8 cellular contexts compared by ENCODE assay signal in the genomic region with DNA sequence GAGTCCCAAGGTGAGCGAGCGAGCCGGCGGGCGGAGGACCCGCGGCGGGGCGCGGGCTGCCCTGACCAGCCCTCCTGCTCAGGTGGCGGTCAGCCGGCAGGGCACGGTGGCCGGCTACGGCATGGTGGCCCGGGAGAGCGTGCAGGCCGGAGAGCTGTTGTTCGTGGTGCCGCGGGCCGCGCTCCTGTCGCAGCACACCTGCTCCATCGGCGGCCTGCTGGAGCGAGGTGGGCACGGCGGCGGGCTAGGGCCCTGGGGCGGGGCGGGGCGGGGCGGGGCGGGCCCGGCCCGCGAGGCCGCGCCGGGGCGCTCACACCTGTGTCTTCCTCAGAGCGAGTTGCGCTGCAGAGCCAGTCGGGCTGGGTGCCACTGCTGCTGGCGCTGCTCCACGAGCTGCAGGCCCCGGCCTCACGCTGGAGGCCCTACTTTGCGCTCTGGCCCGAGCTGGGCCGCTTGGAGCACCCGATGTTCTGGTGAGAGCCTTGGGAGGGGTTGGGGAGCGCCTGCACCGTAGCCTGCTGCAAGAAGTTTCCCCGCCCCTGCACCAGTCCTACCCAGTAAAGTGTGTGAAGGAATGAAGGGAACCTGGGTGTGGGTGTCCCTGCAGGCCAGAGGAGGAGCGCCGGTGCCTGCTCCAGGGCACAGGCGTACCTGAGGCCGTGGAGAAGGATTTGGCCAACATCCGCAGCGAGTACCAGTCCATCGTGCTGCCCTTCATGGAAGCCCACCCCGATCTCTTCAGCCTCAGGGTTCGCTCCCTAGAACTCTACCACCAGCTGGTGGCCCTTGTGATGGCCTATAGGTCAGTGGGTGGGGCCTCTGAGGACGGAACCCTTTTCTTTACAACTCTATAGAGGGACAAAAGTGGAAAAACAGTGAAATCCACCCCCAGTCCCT. TPM values are rescaled to one million over a fixed set of nuclear protein-coding genes. Genes with fewer than 3 reads are reported as not detected.
A peak's percentile ranks its signal among the peaks of the same experiment; 100 is the strongest.
DNase-seq lines count a peak whose midpoint lies in the region; ATAC-seq and TF ChIP-seq lines count a peak whose summit lies in the region.

No MANE protein-coding gene starts in this region.

- CTCF ChIA-PET in activated CD4-positive, alpha-beta memory T cell treated with anti-CD3 and anti-CD28 coated beads, Interleukin-2, amount 10 ng/mL, durations not matched to agents 7 days and 5 days (lab: Charles Lee) = no interaction called here

- peak overlapping the region; percentile 9 for H3K27ac Mint-ChIP-seq in activated CD4-positive, alpha-beta memory T cell treated with anti-CD3 and anti-CD28 coated beads, Interleukin-2, amount 10 ng/mL, durations not matched to agents 7 days and 5 days
- H3K27ac Mint-ChIP-seq in nephron = peak overlapping the region in 2 of 3 experiments; percentile 41 to 95

- ATAC-seq in GM21717 (IDR thresholded peaks at IDR 0.05; ENCODE audit: unreplicated experiment) = peak; percentile 37

- DNase-seq in GM10266 (ENCODE audit: extremely low spot score) (peak; percentile 70), KBM-7 (peak; percentile 41), foreskin melanocyte (no peak), GDM1 (lab: John Stamatoyannopoulos, UW) (no peak)
- peak; percentile 48 for DNase-seq in activated CD4-positive, alpha-beta memory T cell treated with anti-CD3 and anti-CD28 coated beads, Interleukin-2, amount 10 ng/mL, durations not matched to agents 7 days and 5 days

- no peaks in the 10 kb centered on the region for H3K27me3 Mint-ChIP-seq in activated CD4-positive, alpha-beta memory T cell treated with anti-CD3 and anti-CD28 coated beads, Interleukin-2, amount 10 ng/mL, durations not matched to agents 7 days and 5 days
- no peaks in the 10 kb centered on the region for H3K27me3 Mint-ChIP-seq in nephron (ENCODE audit: low read depth)

- no peaks in the 10 kb centered on the region for H3K9me3 Mint-ChIP-seq in activated CD4-positive, alpha-beta memory T cell treated with anti-CD3 and anti-CD28 coated beads, Interleukin-2, amount 10 ng/mL, durations not matched to agents 7 days and 5 days
- H3K9me3 Mint-ChIP-seq in nephron = no peaks in the 10 kb centered on the region

- H3K4me1 ChIP-seq in esophagus (ENCODE audit: control insufficient read depth in 2 of 2, insufficient read depth in 2 of 2, low read length in 1 of 2) = peaks cover 0 to 7% of the 10 kb centered on the region in 2 donors

- peak overlapping the region; percentile 70 to 93 for H3K4me3 ChIP-seq in esophagus (ENCODE audit: low read depth in 1 of 2, low read length in 2 of 2)

- WGBS in esophagus, 2 donors = 10 to 14% methylated on average over 45 to 66 of the region's 66 CpGs

- POLR2A ChIA-PET in activated CD4-positive, alpha-beta memory T cell treated with anti-CD3 and anti-CD28 coated beads, Interleukin-2, amount 10 ng/mL, durations not matched to agents 7 days and 5 days (lab: Charles Lee) = interaction anchor here (0.6 to 1.6 kb wide), 5 partner anchors 112 to 240 kb away, joined by 3 to 5 read pairs (median 4); a partner anchor contains a TSS

- no peaks in the 10 kb centered on the region for H3K9me3 ChIP-seq in esophagus (ENCODE audit: control insufficient read depth in 2 of 2, insufficient read depth in 1 of 2, low read depth in 1 of 2, low read length in 1 of 2)

- no peak for TF ChIP-seq CTCF in GM10266 (IDR thresholded peaks at IDR 0.05; ENCODE audit: control insufficient read depth, insufficient read depth, low read depth, missing control alignments)
- no peak for TF ChIP-seq CTCF in nephron (IDR thresholded peaks at IDR 0.05; ENCODE audit: unreplicated experiment in 3 of 3)

- H3K27me3 ChIP-seq in esophagus (ENCODE audit: control insufficient read depth in 1 of 2, insufficient read depth in 2 of 2, low read length in 2 of 2) = no peaks in the 10 kb centered on the region

- peaks cover 36% of the 10 kb centered on the region for H3K36me3 Mint-ChIP-seq in activated CD4-positive, alpha-beta memory T cell treated with anti-CD3 and anti-CD28 coated beads, Interleukin-2, amount 10 ng/mL, durations not matched to agents 7 days and 5 days (ENCODE audit: low read depth)
- peaks cover 27% of the 10 kb centered on the region for H3K36me3 Mint-ChIP-seq in nephron (ENCODE audit: low read depth)

- H3K4me3 Mint-ChIP-seq in activated CD4-positive, alpha-beta memory T cell treated with anti-CD3 and anti-CD28 coated beads, Interleukin-2, amount 10 ng/mL, durations not matched to agents 7 days and 5 days = peak overlapping the region; percentile 80
- peak overlapping the region; percentile 97 to 99 (median 99) for H3K4me3 Mint-ChIP-seq in nephron

- in situ Hi-C loops in KBM-7 (cut with MboI; ENCODE audit: low pct_unique_long_range_greater_than_20kb, low sequenced_read_pairs) = no loop called here

- H3K36me3 ChIP-seq in esophagus (ENCODE audit: control insufficient read depth in 2 of 2, insufficient read depth in 2 of 2, low read length in 1 of 2) = peaks cover 0 to 27% of the 10 kb centered on the region in 2 donors

- peak overlapping the region; percentile 88 to 89 for H3K27ac ChIP-seq in esophagus (ENCODE audit: low read depth in 2 of 2, low read length in 1 of 2)

- H3K4me1 Mint-ChIP-seq in activated CD4-positive, alpha-beta memory T cell treated with anti-CD3 and anti-CD28 coated beads, Interleukin-2, amount 10 ng/mL, durations not matched to agents 7 days and 5 days = peaks cover 50% of the 10 kb centered on the region
- peaks cover 23% of the 10 kb centered on the region for H3K4me1 Mint-ChIP-seq in nephron

RNA-seq across cellular contexts. Expression of a gene that starts 0.8 kb away (rescaled TPM):
- total RNA-seq in activated CD4-positive, alpha-beta memory T cell treated with anti-CD3 and anti-CD28 coated beads, Interleukin-2, amount 10 ng/mL, durations not matched to agents 7 days and 5 days = 1 to 10 TPM; 8.9 to 9.2 TPM
- polyA plus RNA-seq in esophagus = 10 to 100 TPM; 15.5 to 17.3 TPM

RNA-seq across cellular contexts. Expression of a gene that starts 16.2 kb away (rescaled TPM):
- 1 to 10 TPM in 1 of 2 experiments, under 1 TPM in 1; 0.83 to 1.2 TPM for total RNA-seq in activated CD4-positive, alpha-beta memory T cell treated with anti-CD3 and anti-CD28 coated beads, Interleukin-2, amount 10 ng/mL, durations not matched to agents 7 days and 5 days
- 10 to 100 TPM; 12.0 to 26.9 TPM for polyA plus RNA-seq in esophagus

Comparison
In these comparisons a context has a peak if more than half of its experiments do, and no peak if none do; other contexts are left out.
1. DNase-seq: peak in GM10266 (single experiment), KBM-7 (single experiment) and activated CD4-positive, alpha-beta memory T cell treated with anti-CD3 and anti-CD28 coated beads, Interleukin-2, amount 10 ng/mL, durations not matched to agents 7 days and 5 days (single experiment); none in foreskin melanocyte (single experiment) and GDM1 (single experiment).